Comparison of ENCODE assay signal across 1 cellular context in genomic region chr4:176319704-176320339, GRCh38.
TF ChIP-seq lines count a peak whose summit lies in the region.

SPCS3 (plus strand) TSS chr4:176319966; CDS start chr4:176320077, 111 bp downstream.

TF ChIP-seq in HepG2, 621 proteins besides CTCF, POLR2A, EP300 and RAD21 (continued from another document and continues in another):
- TF ChIP-seq ZKSCAN8 (CRISPR knock-in tag; IDR thresholded peaks at IDR 0.05; ENCODE audit: borderline replicate concordance) (no peak), MEIS2 (CRISPR knock-in tag; IDR thresholded peaks at IDR 0.05) (no peak; the same call in 1 of the 2 replicates), HNRNPUL1 (IDR thresholded peaks at IDR 0.05; ENCODE audit: low read depth, low read length) (no peak), CEBPZ (IDR thresholded peaks at IDR 0.05; ENCODE audit: low read length) (no peak), RBFOX2 (IDR thresholded peaks at IDR 0.05; ENCODE audit: low read depth, low read length) (peak; percentile 93), ZNF225 (CRISPR knock-in tag; IDR thresholded peaks at IDR 0.05) (no peak; the same call in 1 of the 2 replicates), ZNF572 (CRISPR knock-in tag; IDR thresholded peaks at IDR 0.05) (no peak), ZNF577 (CRISPR knock-in tag; IDR thresholded peaks at IDR 0.05; ENCODE audit: borderline replicate concordance, low read depth) (no peak), ZHX1 (CRISPR knock-in tag; IDR thresholded peaks at IDR 0.05; ENCODE audit: low read depth) (no peak), KLF12 (CRISPR knock-in tag; IDR thresholded peaks at IDR 0.05; ENCODE audit: borderline replicate concordance) (peak; percentile 56; the same call in 1 of the 2 replicates), REL (CRISPR knock-in tag; conservative IDR thresholded peaks at IDR 0.05) (no peak), SNAPC5 (CRISPR knock-in tag; IDR thresholded peaks at IDR 0.05; ENCODE audit: borderline replicate concordance) (no peak), KLF15 (CRISPR knock-in tag; IDR thresholded peaks at IDR 0.05; ENCODE audit: borderline replicate concordance) (no peak), ZNF770 (CRISPR knock-in tag; IDR thresholded peaks at IDR 0.05) (no peak), E2F1 (CRISPR knock-in tag; IDR thresholded peaks at IDR 0.05) (no peak; the same call in 1 of the 2 replicates), RFXAP (CRISPR knock-in tag; IDR thresholded peaks at IDR 0.05; ENCODE audit: borderline replicate concordance) (no peak), TCF12 (IDR thresholded peaks at IDR 0.05) (no peak), TCF12 (CRISPR knock-in tag; IDR thresholded peaks at IDR 0.05) (no peak), ZNF83 (CRISPR knock-in tag; IDR thresholded peaks at IDR 0.05; ENCODE audit: borderline replicate concordance) (no peak), ZNF460 (CRISPR knock-in tag; IDR thresholded peaks at IDR 0.05; ENCODE audit: borderline replicate concordance) (no peak), POGZ (CRISPR knock-in tag; IDR thresholded peaks at IDR 0.05) (no peak), ZSCAN30 (CRISPR knock-in tag; IDR thresholded peaks at IDR 0.05) (no peak), THYN1 (CRISPR knock-in tag; IDR thresholded peaks at IDR 0.05; ENCODE audit: borderline replicate concordance, low read depth) (no peak), SP4 (CRISPR knock-in tag; IDR thresholded peaks at IDR 0.05) (peak; percentile 89), FOXO4 (CRISPR knock-in tag; conservative IDR thresholded peaks at IDR 0.05) (no peak), NR2F2 (IDR thresholded peaks at IDR 0.05; ENCODE audit: borderline replicate concordance, low read depth) (no peak), HOXA5 (CRISPR knock-in tag; IDR thresholded peaks at IDR 0.05) (no peak), TEAD2 (CRISPR knock-in tag; IDR thresholded peaks at IDR 0.05) (no peak), NCOA2 (CRISPR knock-in tag; IDR thresholded peaks at IDR 0.05) (no peak; the same call in 1 of the 2 replicates), ZNF234 (CRISPR knock-in tag; conservative IDR thresholded peaks at IDR 0.05) (no peak), ZNF317 (CRISPR knock-in tag; IDR thresholded peaks at IDR 0.05) (no peak), ZNF33A (CRISPR knock-in tag; IDR thresholded peaks at IDR 0.05; ENCODE audit: borderline replicate concordance) (no peak), ZNF547 (CRISPR knock-in tag; IDR thresholded peaks at IDR 0.05) (no peak; the same call in 1 of the 2 replicates), ZNF292 (CRISPR knock-in tag; IDR thresholded peaks at IDR 0.05; ENCODE audit: borderline replicate concordance, low read depth) (no peak), ZMYM4 (CRISPR knock-in tag; IDR thresholded peaks at IDR 0.05) (peak; percentile 81), PRDM10 (CRISPR knock-in tag; IDR thresholded peaks at IDR 0.05; ENCODE audit: low read depth) (no peak), PATZ1 (CRISPR knock-in tag; IDR thresholded peaks at IDR 0.05) (no peak; the same call in 1 of the 2 replicates), ETS1 (CRISPR knock-in tag; IDR thresholded peaks at IDR 0.05) (no peak), PHB2 (IDR thresholded peaks at IDR 0.05; ENCODE audit: partially characterized antibody) (no peak), RBM39 (IDR thresholded peaks at IDR 0.05; ENCODE audit: low read depth, low read length, poor library complexity, severe bottlenecking) (peak; percentile 50), ZNF564 (CRISPR knock-in tag; IDR thresholded peaks at IDR 0.05) (no peak), HOXA3 (CRISPR knock-in tag; IDR thresholded peaks at IDR 0.05) (no peak; the same call in 1 of the 2 replicates), GLI4 (CRISPR knock-in tag; IDR thresholded peaks at IDR 0.05; ENCODE audit: borderline replicate concordance) (no peak), NR3C1 (CRISPR knock-in tag; IDR thresholded peaks at IDR 0.05) (no peak), BATF2 (CRISPR knock-in tag; IDR thresholded peaks at IDR 0.05) (0 out of 2 replicates have a peak, but pooled peaks have one; percentile 66), KDM2A (CRISPR knock-in tag; IDR thresholded peaks at IDR 0.05; ENCODE audit: borderline replicate concordance, low read depth) (no peak)
